7 cellular contexts compared by ENCODE assay signal in the genomic region with DNA sequence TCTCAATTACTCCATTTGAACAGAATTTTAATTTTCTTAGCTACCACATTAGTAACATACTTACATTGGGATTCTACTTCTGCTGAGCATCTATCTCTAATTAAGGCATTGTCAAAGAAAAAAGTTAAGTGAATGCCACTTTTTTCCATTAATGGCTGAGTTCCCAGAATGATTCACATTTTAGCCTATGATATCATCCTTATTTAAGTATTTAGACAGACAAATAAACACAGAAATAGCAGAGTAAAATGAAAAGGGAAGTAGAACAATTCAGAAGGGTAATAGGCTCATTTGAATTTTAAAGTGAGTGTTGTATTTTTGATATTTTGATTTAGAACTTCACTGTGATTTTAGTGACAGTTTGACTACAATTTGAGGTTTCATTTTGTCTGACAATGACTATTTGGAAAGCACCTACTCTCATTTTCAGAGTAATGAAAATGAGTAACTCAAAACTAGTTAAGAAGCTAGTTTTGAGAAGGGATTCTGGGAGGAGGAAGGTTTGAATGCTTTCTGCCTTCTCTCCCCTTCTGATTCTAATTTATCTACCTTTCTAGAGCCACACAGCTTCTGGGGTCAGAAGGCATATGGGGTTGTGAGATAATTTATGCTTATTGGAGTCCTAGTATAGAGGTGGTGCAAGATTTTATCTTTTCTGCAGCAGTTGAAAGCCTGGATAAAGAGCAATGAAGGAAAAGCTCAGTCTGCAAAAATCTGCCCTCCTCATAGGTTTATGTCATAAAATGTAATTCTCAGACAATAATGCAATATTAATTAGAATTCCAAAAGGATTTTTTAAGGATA. TPM values are rescaled to one million over a fixed set of nuclear protein-coding genes. Genes with fewer than 3 reads are reported as not detected.
DNase-seq lines count a peak whose midpoint lies in the region; ATAC-seq and TF ChIP-seq lines count a peak whose summit lies in the region.

No MANE protein-coding gene starts in this region.

- H3K36me3 ChIP-seq in PC-3 (ENCODE audit: low read depth, low read length) (peaks cover 16% of the 10 kb centered on the region; the same call in 1 of the 2 replicates), upper lobe of left lung (no peaks in the 10 kb centered on the region)
- H3K36me3 ChIP-seq in CD8-positive, alpha-beta T cell (ENCODE audit: insufficient read depth, low read length): peaks cover 4% of the 10 kb centered on the region

- no peak overlapping the region for H2AFZ ChIP-seq in PC-3 (ENCODE audit: low read length)

- no peak for TF ChIP-seq CTCF in PC-3 (conservative IDR thresholded peaks at IDR 0.05; ENCODE audit: low read depth, low read length)
- no peak for TF ChIP-seq CTCF in upper lobe of left lung (IDR thresholded peaks at IDR 0.05)
- TF ChIP-seq CTCF in CD8-positive, alpha-beta T cell (IDR thresholded peaks at IDR 0.05): no peak

- no peak overlapping the region for H3K4me3 Mint-ChIP-seq in CD8-positive, alpha-beta T cell

- ATAC-seq in GM18867 (IDR thresholded peaks at IDR 0.05; ENCODE audit: unreplicated experiment) (peak; percentile 85), HG02642 (IDR thresholded peaks at IDR 0.05; ENCODE audit: poor library complexity, unreplicated experiment) (peak; percentile 72), PC-3 (peak; percentile 69), upper lobe of left lung (ENCODE audit: low FRiP score in 2 of 2) (peak in 1 of 2 donors; percentile 67)
- no peak for ATAC-seq in CD8-positive, alpha-beta T cell

- no peak for TF ChIP-seq POLR2A in upper lobe of left lung (IDR thresholded peaks at IDR 0.05)

- H3K4me3 ChIP-seq in PC-3 (ENCODE audit: low read length): peak overlapping the region; percentile 4; the same call in 1 of the 2 replicates
- no peak overlapping the region for H3K4me3 ChIP-seq in upper lobe of left lung
- no peak overlapping the region for H3K4me3 ChIP-seq in CD8-positive, alpha-beta T cell (ENCODE audit: low read depth, low read length)

- intact Hi-C loops in PC-3 (cut with micrococcal nuclease): loop anchor here (5.0 to 10.0 kb wide), 2 partner anchors 242 to 384 kb away; no protein-coding TSS in a partner anchor
- intact Hi-C loops in CD8-positive, alpha-beta T cell (cut with DNase I, micrococcal nuclease): no loop called here

- no peaks in the 10 kb centered on the region for H3F3A ChIP-seq in PC-3 (ENCODE audit: low read length, unreplicated experiment)

- H3K4me1 Mint-ChIP-seq in CD8-positive, alpha-beta T cell (ENCODE audit: low read depth): peaks cover 34% of the 10 kb centered on the region

- H3K9me3 ChIP-seq in PC-3 (ENCODE audit: low read length): no peaks in the 10 kb centered on the region
- no peaks in the 10 kb centered on the region for H3K9me3 ChIP-seq in upper lobe of left lung
- no peaks in the 10 kb centered on the region for H3K9me3 ChIP-seq in CD8-positive, alpha-beta T cell (ENCODE audit: low read length)

- H3K4me1 ChIP-seq in PC-3 (ENCODE audit: insufficient read depth, low read length): peaks cover 17% of the 10 kb centered on the region
- H3K4me1 ChIP-seq in upper lobe of left lung: peaks cover 14 to 24% (median 19%) of the 10 kb centered on the region in 4 donors
- peaks cover 7% of the 10 kb centered on the region for H3K4me1 ChIP-seq in CD8-positive, alpha-beta T cell (ENCODE audit: insufficient read depth, low read length)

- no TSS peak for BruUV-seq in PC-3 (replicated peaks; lab: Mats Ljungman, UMichigan)

- no peak for TF ChIP-seq EP300 in upper lobe of left lung (IDR thresholded peaks at IDR 0.05)

- peak overlapping the region; percentile 4; the same call in 1 of the 2 replicates for H3K27ac ChIP-seq in PC-3 (ENCODE audit: low read length)
- peak overlapping the region in 3 of 4 donors; percentile 15 to 46 (median 30) for H3K27ac ChIP-seq in upper lobe of left lung
- no peak overlapping the region for H3K27ac ChIP-seq in CD8-positive, alpha-beta T cell (ENCODE audit: low read depth, low read length)

- peaks cover 52% of the 10 kb centered on the region for H3K79me2 ChIP-seq in PC-3 (ENCODE audit: low read length)

- no peak overlapping the region for H3K27ac Mint-ChIP-seq in CD8-positive, alpha-beta T cell

- H4K20me1 ChIP-seq in PC-3 (ENCODE audit: low read length): no peaks in the 10 kb centered on the region

- CTCF ChIA-PET in PC-3 (lab: Charles Lee): interaction anchor here (0.6 kb wide), 1 partner anchor 607 kb away, joined by 3 read pairs; no protein-coding TSS in a partner anchor
- CTCF ChIA-PET in CD8-positive, alpha-beta T cell (lab: Charles Lee): no interaction called here

- no peaks in the 10 kb centered on the region for H3K27me3 Mint-ChIP-seq in CD8-positive, alpha-beta T cell (ENCODE audit: low read depth)

- DNase-seq in PC-3 (peak; percentile 78), germinal center (ENCODE audit: low spot score) (peak; percentile 13), upper lobe of left lung (no peak), NCI-H146 treated with DMSO at 0.1 percent for 48 hours (lab: John Stamatoyannopoulos, UW; ENCODE audit: unreplicated experiment) (no peak)
- no peak for DNase-seq in CD8-positive, alpha-beta T cell

- no peaks in the 10 kb centered on the region for H3K27me3 ChIP-seq in PC-3 (ENCODE audit: low read length)
- no peaks in the 10 kb centered on the region for H3K27me3 ChIP-seq in upper lobe of left lung
- H3K27me3 ChIP-seq in CD8-positive, alpha-beta T cell (ENCODE audit: insufficient read depth, low read length): no peaks in the 10 kb centered on the region

- H3K9me3 Mint-ChIP-seq in CD8-positive, alpha-beta T cell: no peaks in the 10 kb centered on the region

- no peaks in the 10 kb centered on the region for H3K9me2 ChIP-seq in PC-3 (replicated peaks; ENCODE audit: low read length)

- POLR2A ChIA-PET in PC-3 (lab: Charles Lee; ENCODE audit: unreplicated experiment): no interaction called here
- POLR2A ChIA-PET in CD8-positive, alpha-beta T cell (lab: Charles Lee): interaction anchor here (1.0 kb wide), 1 partner anchor 15 kb away, joined by 6 read pairs; a partner anchor contains a TSS

- H3K36me3 Mint-ChIP-seq in CD8-positive, alpha-beta T cell: peaks cover 39% of the 10 kb centered on the region

- no peak overlapping the region for H3K9ac ChIP-seq in PC-3 (ENCODE audit: low read length)

- peak overlapping the region; percentile 35 for H3K4me2 ChIP-seq in PC-3 (ENCODE audit: low read length)

RNA-seq across cellular contexts. Expression of a gene that starts 15.5 kb away (rescaled TPM):
- total RNA-seq in PC-3 (2014; rRNA removed) (15.8 and 21.3 TPM in 2 replicates), upper lobe of left lung (10 to 100 TPM; 11.7 to 42.7 (median 26.0) TPM)
- total RNA-seq in CD8-positive, alpha-beta T cell: 1 to 10 TPM; 6.9 to 8.7 TPM

Comparison
In these comparisons a context has a peak if more than half of its experiments do, and no peak if none do; other contexts are left out.
1. DNase-seq: peak in PC-3 (single experiment) and germinal center (single experiment); none in upper lobe of left lung (0 of 2), CD8-positive, alpha-beta T cell (0 of 7) and NCI-H146 treated with DMSO at 0.1 percent for 48 hours (single experiment).